ENCODE assay signal across 9 cellular contexts in genomic region chr3:197520311-197521276, GRCh38. TPM values are rescaled to one million over a fixed set of nuclear protein-coding genes. Genes with fewer than 3 reads are reported as not detected.
DNase-seq lines count a peak whose midpoint lies in the region; ATAC-seq, FAIRE-seq and TF ChIP-seq lines count a peak whose summit lies in the region.
"Had no signal": no experiment of that assay in that cellular context is flagged by ENCODE, and none has a peak within 500 bp of the region (broad histone marks: within the 10 kb centered on the region; RNA-seq: fewer than 3 reads in every experiment).

No MANE protein-coding gene starts in this region.

- RAD21 ChIA-PET in GM12878 (lab: Charles Lee; ENCODE audit: unreplicated experiment): no interaction called here

- no peak for TF ChIP-seq RAD21 in GM12878 (IDR thresholded peaks at IDR 0.05; ENCODE audit: insufficient read depth, low read depth, low read length)

- no peak for FAIRE-seq in GM12878 (lab: Jason Lieb, UNC)

- BruUV-seq in GM12878 (replicated peaks; lab: Mats Ljungman, UMichigan): no TSS peak

- intact Hi-C loops in heart right ventricle (cut with DNase I): no loop called here
- intact Hi-C loops in GM12878 (cut with micrococcal nuclease; ENCODE audit: unreplicated experiment): no loop called here
- intact Hi-C loops in right lobe of liver (cut with DNase I): no loop called here

- no peak for DNase-seq in heart right ventricle
- no peak for DNase-seq in right atrium auricular region (ENCODE audit: low spot score)
- DNase-seq in GM12878 (ENCODE audit: low read depth, low spot score): no peak
- peak in 2 of 3 donors; percentile 61 to 66 for DNase-seq in right lobe of liver
- DNase-seq in effector CD8-positive, alpha-beta T cell (lab: John Stamatoyannopoulos, UW): no peak
- no peak for DNase-seq in activated CD4-positive, alpha-beta T cell treated with anti-CD3 and anti-CD28 coated beads for 4 hours
- no peak for DNase-seq in NCI-H345 treated with DMSO at 0.1 percent for 48 hours (lab: John Stamatoyannopoulos, UW; ENCODE audit: unreplicated experiment)

- WGBS in heart right ventricle, 2 donors: 77 to 81% methylated on average over 31 of the region's 31 CpGs
- 95% methylated on average over 31 of the region's 31 CpGs for WGBS in GM12878 (ENCODE audit: insufficient coverage, insufficient replicate concordance, low lambda C conversion rate, missing lambda C conversion rate)
- WGBS in right lobe of liver (ENCODE audit: insufficient coverage, low coverage, low lambda C conversion rate, missing lambda C conversion rate): 60% methylated on average over 10 of the region's 31 CpGs

- H3K4me3 ChIP-seq in heart right ventricle (no peak overlapping the region), right atrium auricular region (no peak overlapping the region), GM12878 (no peak overlapping the region), right lobe of liver (no peak overlapping the region)
- H3K4me3 ChIP-seq: adrenal gland had no signal

- POLR2A ChIA-PET in GM12878 (lab: Charles Lee): no interaction called here

- TF ChIP-seq POLR2A in GM12878 (IDR thresholded peaks at IDR 0.05; ENCODE audit: low read depth, low read length) (no peak), right lobe of liver (IDR thresholded peaks at IDR 0.05) (peak; percentile 20)

- in situ Hi-C loops in GM12878 (cut with MboI): loop anchor here (25.0 kb wide), 1 partner anchor 533 kb away; no protein-coding TSS in a partner anchor

- CTCF ChIA-PET in GM12878 (lab: Yijun Ruan, JAX): no interaction called here

- H4K20me1 ChIP-seq in GM12878 (ENCODE audit: control insufficient read depth, insufficient read depth): no peaks in the 10 kb centered on the region

- H3K4me2 ChIP-seq in GM12878 (ENCODE audit: control insufficient read depth, insufficient read depth): no peak overlapping the region

- no peak overlapping the region for H3K9ac ChIP-seq in GM12878 (ENCODE audit: control insufficient read depth, insufficient read depth, low read length)

- H3K9me3 ChIP-seq in heart right ventricle: no peaks in the 10 kb centered on the region
- no peaks in the 10 kb centered on the region for H3K9me3 ChIP-seq in right atrium auricular region
- no peaks in the 10 kb centered on the region for H3K9me3 ChIP-seq in GM12878 (replicated peaks; ENCODE audit: control insufficient read depth, insufficient read depth, low read length)
- no peaks in the 10 kb centered on the region for H3K9me3 ChIP-seq in right lobe of liver
- H3K9me3 ChIP-seq: adrenal gland had no signal

- no peak for TF ChIP-seq EP300 in GM12878 (IDR thresholded peaks at IDR 0.05; ENCODE audit: borderline replicate concordance in 1 of 2, control insufficient read depth in 1 of 2, low read depth in 2 of 2, low read length in 2 of 2)

- H3K27ac ChIP-seq in heart right ventricle (no peak overlapping the region), right atrium auricular region (no peak overlapping the region), GM12878 (ENCODE audit: control insufficient read depth, insufficient read depth) (no peak overlapping the region), right lobe of liver (peak overlapping the region in 2 of 3 donors; percentile 22 to 40)

- H2AFZ ChIP-seq in GM12878 (ENCODE audit: control insufficient read depth, low read depth, low read length): no peak overlapping the region

- peak in 5 of 8 donors; percentile 10 to 28 (median 26) for ATAC-seq in heart right ventricle
- ATAC-seq in GM12878: peak; percentile 23; the same call in 1 of the 3 replicates
- peak; percentile 75 to 83 (median 82) for ATAC-seq in right lobe of liver
- ATAC-seq in GM21737 (IDR thresholded peaks at IDR 0.05; ENCODE audit: unreplicated experiment): no peak

- H3K4me1 ChIP-seq in heart right ventricle: peaks cover 0 to 13% (median 3%) of the 10 kb centered on the region in 9 donors
- H3K4me1 ChIP-seq in right atrium auricular region: no peaks in the 10 kb centered on the region
- H3K4me1 ChIP-seq in GM12878 (ENCODE audit: control insufficient read depth, insufficient read depth, low read length): no peaks in the 10 kb centered on the region
- H3K4me1 ChIP-seq in right lobe of liver: peaks cover 0 to 43% (median 9%) of the 10 kb centered on the region in 4 donors
- H3K4me1 ChIP-seq: adrenal gland had no signal

- H3K79me2 ChIP-seq in GM12878 (ENCODE audit: control insufficient read depth, insufficient read depth, low read length): no peaks in the 10 kb centered on the region

- TF ChIP-seq CTCF in heart right ventricle (IDR thresholded peaks at IDR 0.05): no peak
- no peak for TF ChIP-seq CTCF in right atrium auricular region (IDR thresholded peaks at IDR 0.05)
- no peak for TF ChIP-seq CTCF in GM12878 (IDR thresholded peaks at IDR 0.05 in 2 of 3, conservative IDR thresholded peaks at IDR 0.05 in 1 of 3; ENCODE audit: control insufficient read depth in 2 of 3, extremely low read depth in 1 of 3, insufficient read depth in 1 of 3, low read depth in 3 of 3, low read length in 3 of 3)
- TF ChIP-seq CTCF in right lobe of liver (IDR thresholded peaks at IDR 0.05): no peak

- H3K36me3 ChIP-seq in heart right ventricle: no peaks in the 10 kb centered on the region
- no peaks in the 10 kb centered on the region for H3K36me3 ChIP-seq in right atrium auricular region
- peaks cover 0 to 13% of the 10 kb centered on the region in 2 experiments; a peak in 2 of 4 replicates for H3K36me3 ChIP-seq in GM12878 (ENCODE audit: control insufficient read depth in 2 of 2, insufficient read depth in 2 of 2, low read length in 1 of 2)
- peaks cover 0 to 25% (median 3%) of the 10 kb centered on the region in 4 donors for H3K36me3 ChIP-seq in right lobe of liver
- H3K36me3 ChIP-seq: adrenal gland had no signal

- SMC1A ChIA-PET in GM12878 (lab: Charles Lee; ENCODE audit: uncharacterized antibody, unreplicated experiment): interaction anchor here (0.9 kb wide), 1 partner anchor 264 kb away, joined by 3 read pairs; no protein-coding TSS in a partner anchor

- H3K27me3 ChIP-seq in heart right ventricle (no peaks in the 10 kb centered on the region), right atrium auricular region (no peaks in the 10 kb centered on the region), GM12878 (replicated peaks in 1 of 2; ENCODE audit: control insufficient read depth in 2 of 2, insufficient read depth in 2 of 2, low read length in 1 of 2) (no peaks in the 10 kb centered on the region), right lobe of liver (no peaks in the 10 kb centered on the region)
- H3K27me3 ChIP-seq: adrenal gland had no signal

TF ChIP-seq in GM12878, 131 proteins besides CTCF, POLR2A, EP300 and RAD21 (continues in another document):
- no peak for TF ChIP-seq NBN (IDR thresholded peaks at IDR 0.05)
- no peak for TF ChIP-seq YY1 (IDR thresholded peaks at IDR 0.05; ENCODE audit: low read depth, low read length)
- TF ChIP-seq HDAC6 (IDR thresholded peaks at IDR 0.05; ENCODE audit: unreplicated experiment): no peak
- TF ChIP-seq, protein P1, sequence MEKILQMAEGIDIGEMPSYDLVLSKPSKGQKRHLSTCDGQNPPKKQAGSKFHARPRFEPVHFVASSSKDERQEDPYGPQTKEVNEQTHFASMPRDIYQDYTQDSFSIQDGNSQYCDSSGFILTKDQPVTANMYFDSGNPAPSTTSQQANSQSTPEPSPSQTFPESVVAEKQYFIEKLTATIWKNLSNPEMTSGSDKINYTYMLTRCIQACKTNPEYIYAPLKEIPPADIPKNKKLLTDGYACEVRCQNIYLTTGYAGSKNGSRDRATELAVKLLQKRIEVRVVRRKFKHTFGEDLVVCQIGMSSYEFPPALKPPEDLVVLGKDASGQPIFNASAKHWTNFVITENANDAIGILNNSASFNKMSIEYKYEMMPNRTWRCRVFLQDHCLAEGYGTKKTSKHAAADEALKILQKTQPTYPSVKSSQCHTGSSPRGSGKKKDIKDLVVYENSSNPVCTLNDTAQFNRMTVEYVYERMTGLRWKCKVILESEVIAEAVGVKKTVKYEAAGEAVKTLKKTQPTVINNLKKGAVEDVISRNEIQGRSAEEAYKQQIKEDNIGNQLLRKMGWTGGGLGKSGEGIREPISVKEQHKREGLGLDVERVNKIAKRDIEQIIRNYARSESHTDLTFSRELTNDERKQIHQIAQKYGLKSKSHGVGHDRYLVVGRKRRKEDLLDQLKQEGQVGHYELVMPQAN (conservative IDR thresholded peaks at IDR 0.05): no peak
- no peak for TF ChIP-seq CHD2 (IDR thresholded peaks at IDR 0.05; ENCODE audit: borderline replicate concordance, low read depth, low read length)

RNA-seq across cellular contexts. Expression of gene BDH1, which starts 35.2 kb away (rescaled TPM):
- total RNA-seq in heart right ventricle (100 to 1,000 TPM in 4 of 10 donors, 10 to 100 TPM in 6; 38.6 to 144 (median 82.5) TPM), right atrium auricular region (10 to 100 TPM in 1 of 2 donors, 1 to 10 TPM in 1; 4.0 to 48.3 TPM), GM12878 (2014; rRNA removed) (43.5 and 59.6 TPM in 2 replicates), GM12878 (2014; rRNA removed; fragmentation: Illumina TruSeq; extraction: Trizol) (32.3 and 32.8 TPM in 2 replicates), GM12878 (2021) (56.1 and 60.9 TPM in 2 replicates), right lobe of liver (100 to 1,000 TPM in 5 of 6 experiments, 10 to 100 TPM in 1; 65.5 to 366 (median 233) TPM)
- polyA plus RNA-seq in heart right ventricle (10 to 100 TPM in 1 of 2 donors, 1 to 10 TPM in 1; 9.6 to 85.4 TPM), GM12878 (2011; rRNA removed) (51.4 and 74.1 TPM in 2 replicates), GM12878 (2014; fragmentation: Illumina TruSeq; extraction: Trizol) (37.5 and 50.4 TPM in 2 replicates), GM12878 (2014; fragmentation: Nextera tagmentation; extraction: Ambion mirVana) (10 to 100 TPM; 11.3 to 17.9 TPM), GM12878 (2014; rRNA removed) (82.4 and 93.9 TPM in 2 replicates), GM12878 (2016; fragmentation: Nextera tagmentation; extraction: Ambion mirVana) (10 to 100 TPM; 77.2 to 84.5 TPM)
- total RNA-seq in GM12878 (2013; cell fraction: nucleolus; rRNA removed): 63.7 and 73.0 TPM in 2 replicates
- 12.0 TPM for polyA plus RNA-seq in GM12878 (2011; ENCODE audit: low read depth)
- 70.2 and 84.8 TPM in 2 replicates for polyA plus RNA-seq in GM12878 (2011; cell fraction: cytosol; rRNA removed)
- polyA plus RNA-seq in GM12878 (2011; cell fraction: nucleus; rRNA removed): 105 and 117 TPM in 2 replicates
- polyA plus RNA-seq in GM12878 (2012): 30.4 and 32.1 TPM in 2 replicates
- 58.0 and 65.7 TPM in 2 replicates for polyA minus RNA-seq in GM12878 (2011; rRNA and poly(A)+ RNA removed)
- polyA minus RNA-seq in GM12878 (2011; cell fraction: cytosol; rRNA and poly(A)+ RNA removed): 13.0 TPM in 2 replicates
- polyA minus RNA-seq in GM12878 (2011; cell fraction: nucleus; rRNA and poly(A)+ RNA removed): 23.6 and 54.5 TPM in 2 replicates

Comparison
In these comparisons a context has a peak if more than half of its experiments do, and no peak if none do; other contexts are left out.
1. DNase-seq: peak in right lobe of liver (2 of 3); none in heart right ventricle (0 of 2), right atrium auricular region (single experiment), GM12878 (single experiment), effector CD8-positive, alpha-beta T cell (single experiment), activated CD4-positive, alpha-beta T cell treated with anti-CD3 and anti-CD28 coated beads for 4 hours (0 of 2) and NCI-H345 treated with DMSO at 0.1 percent for 48 hours (single experiment).
2. H3K27ac ChIP-seq: peak in right lobe of liver (2 of 3); none in heart right ventricle (0 of 10), right atrium auricular region (0 of 2) and GM12878 (single experiment).